Comparison of ENCODE assay signal across 1 cellular context in the genomic region with DNA sequence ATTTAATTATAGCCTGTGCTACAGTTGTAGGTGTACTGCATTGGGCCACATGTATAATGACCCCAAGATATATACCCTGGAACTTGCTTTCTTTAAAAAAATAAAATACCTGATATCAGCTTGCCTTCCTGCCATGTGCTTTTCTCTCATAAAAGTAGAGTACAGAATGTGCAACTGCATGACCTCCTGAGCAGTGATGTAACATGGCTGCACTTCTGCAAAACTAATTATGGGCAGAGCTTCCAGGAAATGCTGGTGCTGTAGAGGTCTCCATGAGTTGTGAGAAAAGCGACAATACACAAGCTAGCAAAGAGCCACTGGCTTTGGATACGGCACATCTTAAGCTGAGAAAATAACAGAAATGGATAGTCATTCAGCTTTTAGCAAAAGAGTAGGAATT.
TF ChIP-seq lines count a peak whose summit lies in the region.

No MANE protein-coding gene starts in this region.

TF ChIP-seq in HepG2, 621 proteins besides CTCF, POLR2A, EP300 and RAD21:
- TF ChIP-seq ZNF263 (CRISPR knock-in tag; IDR thresholded peaks at IDR 0.05) (no peak), SAP130 (CRISPR knock-in tag; IDR thresholded peaks at IDR 0.05; ENCODE audit: low read depth) (no peak), ZNF546 (CRISPR knock-in tag; conservative IDR thresholded peaks at IDR 0.05) (no peak), MBD4 (IDR thresholded peaks at IDR 0.05; ENCODE audit: borderline replicate concordance, low read length) (no peak), YEATS4 (CRISPR knock-in tag; IDR thresholded peaks at IDR 0.05; ENCODE audit: borderline replicate concordance) (no peak), FOXA3 (CRISPR knock-in tag; IDR thresholded peaks at IDR 0.05) (no peak), HOXD1 (CRISPR knock-in tag; IDR thresholded peaks at IDR 0.05) (no peak), ZNF619 (CRISPR knock-in tag; IDR thresholded peaks at IDR 0.05) (no peak), HMGA1 (CRISPR knock-in tag; conservative IDR thresholded peaks at IDR 0.05) (no peak)
- TF ChIP-seq, protein P1, sequence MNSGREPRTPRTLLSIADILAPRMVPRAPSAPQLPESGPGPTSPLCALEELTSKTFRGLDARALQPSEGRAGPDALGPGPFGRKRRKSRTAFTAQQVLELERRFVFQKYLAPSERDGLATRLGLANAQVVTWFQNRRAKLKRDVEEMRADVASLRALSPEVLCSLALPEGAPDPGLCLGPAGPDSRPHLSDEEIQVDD (CRISPR knock-in tag; IDR thresholded peaks at IDR 0.05; ENCODE audit: borderline replicate concordance), result no peak
TF ChIP-seq in HepG2: peak in this region for 0.
